Comparison of ENCODE assay signal across 18 cellular contexts in genomic region chr1:82978461-82979324, GRCh38.
DNase-seq lines count a peak whose midpoint lies in the region; ATAC-seq and TF ChIP-seq lines count a peak whose summit lies in the region.
"Had no signal": no experiment of that assay in that cellular context is flagged by ENCODE, and none has a peak within 500 bp of the region (broad histone marks: within the 10 kb centered on the region; RNA-seq: fewer than 3 reads in every experiment).

No MANE protein-coding gene starts in this region.

- POLR2A ChIA-PET in WTC11 (lab: Charles Lee) = no interaction called here

- no peaks in the 10 kb centered on the region for H3K9me3 ChIP-seq in smooth muscle cell (replicated peaks; ENCODE audit: low read depth)
- H3K9me3 ChIP-seq: MG63, right atrium auricular region had no signal

- CTCF ChIA-PET in WTC11 (lab: Charles Lee) = no interaction called here

- H3K4me3 Mint-ChIP-seq in WTC11 = no peak overlapping the region
- H3K4me3 Mint-ChIP-seq in stimulated activated memory B cell treated with anti-CD40 and anti-IgM and Interleukin-4, amounts not matched to agents 10 μg/mL and 1 μg/mL and 100 μg/mL, for 72 hours = no peak overlapping the region
- H3K4me3 Mint-ChIP-seq: activated CD4-positive, alpha-beta T cell treated with anti-CD3 and anti-CD28 coated beads, Interleukin-2, amount 10 ng/mL, durations not matched to agents 24 days and 14 days; dendritic cell treated with granulocyte-macrophage colony-stimulating factor and Interleukin-4, amounts not matched to agents 40 ng/mL and 50 ng/mL, for 4 days had no signal

- peak overlapping the region; percentile 17 for H2AFZ ChIP-seq in smooth muscle cell (ENCODE audit: low read depth)
- H2AFZ ChIP-seq: GM23248 had no signal

- H4K20me1 ChIP-seq in smooth muscle cell (ENCODE audit: low read depth) = no peaks in the 10 kb centered on the region

- H3K9me3 Mint-ChIP-seq in WTC11 = peaks cover 4% of the 10 kb centered on the region; the same call in 1 of the 2 replicates
- H3K9me3 Mint-ChIP-seq in stimulated activated memory B cell treated with anti-CD40 and anti-IgM and Interleukin-4, amounts not matched to agents 10 μg/mL and 1 μg/mL and 100 μg/mL, for 72 hours = no peaks in the 10 kb centered on the region
- H3K9me3 Mint-ChIP-seq: activated CD4-positive, alpha-beta T cell treated with anti-CD3 and anti-CD28 coated beads, Interleukin-2, amount 10 ng/mL, durations not matched to agents 24 days and 14 days; activated T-helper 2 cell treated with anti-CD3 and anti-CD28 coated beads, Interferon-gamma antibody, Interleukin-2, Interleukin-4, amounts not matched to agents 10 μg/mL and 5 μg/mL and 100 μg/mL, durations not matched to agents 14 hours and 24 hours and 36 hours had no signal

- peak; percentile 36 for DNase-seq in WTC11 (ENCODE audit: low spot score)
- DNase-seq in inferior parietal cortex (ENCODE audit: extremely low spot score) = peak; percentile 53
- DNase-seq in smooth muscle cell (lab: John Stamatoyannopoulos, UW; ENCODE audit: unreplicated experiment) = no peak
- DNase-seq in NCI-H82 (lab: John Stamatoyannopoulos, UW) = no peak
- no peak for DNase-seq in NCI-H1436 (lab: John Stamatoyannopoulos, UW)
- DNase-seq: activated CD4-positive, alpha-beta T cell treated with anti-CD3 and anti-CD28 coated beads, Interleukin-2, amount 10 ng/mL, durations not matched to agents 24 days and 14 days; IMR-90; MG63; NCI-H1694; occipital lobe had no signal

- H3K4me2 ChIP-seq in smooth muscle cell = peak overlapping the region; percentile 8

- H3K36me3 ChIP-seq in smooth muscle cell (ENCODE audit: low read depth) = no peaks in the 10 kb centered on the region
- H3K36me3 ChIP-seq: MG63, right atrium auricular region had no signal

- no peak for TF ChIP-seq RAD21 in Ishikawa (IDR thresholded peaks at IDR 0.05; ENCODE audit: low read depth)

- no peaks in the 10 kb centered on the region for H3F3A ChIP-seq in smooth muscle cell (ENCODE audit: low read depth)

- H3K27ac ChIP-seq in smooth muscle cell (ENCODE audit: low read depth) = no peak overlapping the region
- H3K27ac ChIP-seq: epithelial cell of prostate, GM23248, right atrium auricular region had no signal

- H3K4me3 ChIP-seq in smooth muscle cell = no peak overlapping the region
- H3K4me3 ChIP-seq: GM23248, MG63, right atrium auricular region had no signal

- peak overlapping the region; percentile 90 for H3K27ac Mint-ChIP-seq in WTC11
- no peak overlapping the region for H3K27ac Mint-ChIP-seq in stimulated activated memory B cell treated with anti-CD40 and anti-IgM and Interleukin-4, amounts not matched to agents 10 μg/mL and 1 μg/mL and 100 μg/mL, for 72 hours
- H3K27ac Mint-ChIP-seq: activated CD4-positive, alpha-beta T cell treated with anti-CD3 and anti-CD28 coated beads, Interleukin-2, amount 10 ng/mL, durations not matched to agents 24 days and 14 days; activated T-helper 2 cell treated with anti-CD3 and anti-CD28 coated beads, Interferon-gamma antibody, Interleukin-2, Interleukin-4, amounts not matched to agents 10 μg/mL and 5 μg/mL and 100 μg/mL, durations not matched to agents 14 hours and 24 hours and 36 hours; dendritic cell treated with granulocyte-macrophage colony-stimulating factor and Interleukin-4, amounts not matched to agents 40 ng/mL and 50 ng/mL, for 4 days had no signal

- TF ChIP-seq EP300 in Ishikawa (IDR thresholded peaks at IDR 0.05; ENCODE audit: borderline replicate concordance) = no peak

- no peak overlapping the region for H3K9ac ChIP-seq in smooth muscle cell (ENCODE audit: low read depth)
- H3K9ac ChIP-seq: GM23248 had no signal

- H3K4me1 Mint-ChIP-seq in WTC11 = peaks cover 43% of the 10 kb centered on the region
- peaks cover 9% of the 10 kb centered on the region for H3K4me1 Mint-ChIP-seq in stimulated activated memory B cell treated with anti-CD40 and anti-IgM and Interleukin-4, amounts not matched to agents 10 μg/mL and 1 μg/mL and 100 μg/mL, for 72 hours
- H3K4me1 Mint-ChIP-seq: activated CD4-positive, alpha-beta T cell treated with anti-CD3 and anti-CD28 coated beads, Interleukin-2, amount 10 ng/mL, durations not matched to agents 24 days and 14 days had no signal

- no peaks in the 10 kb centered on the region for H3K36me3 Mint-ChIP-seq in WTC11
- H3K36me3 Mint-ChIP-seq in stimulated activated memory B cell treated with anti-CD40 and anti-IgM and Interleukin-4, amounts not matched to agents 10 μg/mL and 1 μg/mL and 100 μg/mL, for 72 hours = no peaks in the 10 kb centered on the region

- WGBS in smooth muscle cell (ENCODE audit: low lambda C conversion rate) = 52% methylated on average over 10 of the region's 10 CpGs

- H3K4me1 ChIP-seq in smooth muscle cell (ENCODE audit: low read depth) = no peaks in the 10 kb centered on the region
- H3K4me1 ChIP-seq: right atrium auricular region had no signal

- peak; percentile 89 for ATAC-seq in WTC11
- no peak for ATAC-seq in stimulated activated memory B cell treated with anti-CD40 and anti-IgM and Interleukin-4, amounts not matched to agents 10 μg/mL and 1 μg/mL and 100 μg/mL, for 72 hours
- no peak for ATAC-seq in GM18870 (IDR thresholded peaks at IDR 0.05; ENCODE audit: unreplicated experiment)

- no peaks in the 10 kb centered on the region for H3K79me2 ChIP-seq in smooth muscle cell (ENCODE audit: low read depth)

- H3K27me3 ChIP-seq in smooth muscle cell (ENCODE audit: low read depth) = no peaks in the 10 kb centered on the region
- H3K27me3 ChIP-seq: right atrium auricular region had no signal

- TF ChIP-seq CTCF in WTC11 (IDR thresholded peaks at IDR 0.05) = no peak
- TF ChIP-seq CTCF in smooth muscle cell (IDR thresholded peaks at IDR 0.05; ENCODE audit: borderline replicate concordance, insufficient read depth, poor library complexity, severe bottlenecking) = no peak

- no peaks in the 10 kb centered on the region for H3K27me3 Mint-ChIP-seq in WTC11 (ENCODE audit: low read depth)
- H3K27me3 Mint-ChIP-seq in stimulated activated memory B cell treated with anti-CD40 and anti-IgM and Interleukin-4, amounts not matched to agents 10 μg/mL and 1 μg/mL and 100 μg/mL, for 72 hours = peaks cover 7% of the 10 kb centered on the region
- H3K27me3 Mint-ChIP-seq: dendritic cell treated with granulocyte-macrophage colony-stimulating factor and Interleukin-4, amounts not matched to agents 40 ng/mL and 50 ng/mL, for 4 days had no signal

TF ChIP-seq in Ishikawa, 13 proteins besides CTCF, POLR2A, EP300 and RAD21:
- TF ChIP-seq TEAD4 (IDR thresholded peaks at IDR 0.05) (0 out of 2 replicates have a peak, but pooled peaks have one; percentile 10), MAX (IDR thresholded peaks at IDR 0.05) (no peak)
TF ChIP-seq in Ishikawa: peak in this region for 1.

TF ChIP-seq in WTC11, 78 proteins besides CTCF, POLR2A, EP300 and RAD21:
- TF ChIP-seq FOXP4 (CRISPR knock-in tag; IDR thresholded peaks at IDR 0.05) = no peak

Comparison
In these comparisons a context has a peak if more than half of its experiments do, and no peak if none do; other contexts are left out.
1. DNase-seq: peak in WTC11 (single experiment) and inferior parietal cortex (single experiment); none in smooth muscle cell (single experiment), NCI-H82 (single experiment) and NCI-H1436 (single experiment).